In genomic region chr1:46183926-46184557, GRCh38 we compare ENCODE assay signal across 9 cellular contexts. TPM values are rescaled to one million over a fixed set of nuclear protein-coding genes. Genes with fewer than 3 reads are reported as not detected.
DNase-seq lines count a peak whose midpoint lies in the region; ATAC-seq and TF ChIP-seq lines count a peak whose summit lies in the region.
"Had no signal": no experiment of that assay in that cellular context is flagged by ENCODE, and none has a peak within 500 bp of the region (broad histone marks: within the 10 kb centered on the region; RNA-seq: fewer than 3 reads in every experiment).

No MANE protein-coding gene starts in this region.

- H3K4me1 ChIP-seq in ascending aorta (peaks cover 5 to 13% of the 10 kb centered on the region in 2 donors), mucosa of stomach (ENCODE audit: control insufficient read depth, insufficient read depth, low read length) (peaks cover 57% of the 10 kb centered on the region)

- no peak for ATAC-seq in stimulated activated naive CD8-positive, alpha-beta T cell treated with anti-CD3 and anti-CD28 coated beads, Interleukin-15, Interleukin-2, amounts not matched to agents 100 U/mL and 50 U/mL, for 24 hours
- no peak for ATAC-seq in left lobe of liver
- ATAC-seq in GM18517 (IDR thresholded peaks at IDR 0.05; ENCODE audit: unreplicated experiment): no peak
- no peak for ATAC-seq in activated CD4-positive, CD25-positive, alpha-beta regulatory T cell treated with anti-CD3 and anti-CD28 coated beads, Interleukin-2, amount 50 U/mL, for 24 hours

- H3K36me3 Mint-ChIP-seq in stimulated activated naive CD8-positive, alpha-beta T cell treated with anti-CD3 and anti-CD28 coated beads, Interleukin-15, Interleukin-2, amounts not matched to agents 100 ng/mL and 50 ng/mL, for 24 hours (ENCODE audit: low read depth): no peaks in the 10 kb centered on the region

- no peaks in the 10 kb centered on the region for H3K9me3 ChIP-seq in ascending aorta
- H3K9me3 ChIP-seq in mucosa of stomach (ENCODE audit: control insufficient read depth, low read length): no peaks in the 10 kb centered on the region

- H3K27ac Mint-ChIP-seq in stimulated activated naive CD8-positive, alpha-beta T cell treated with anti-CD3 and anti-CD28 coated beads, Interleukin-15, Interleukin-2, amounts not matched to agents 100 ng/mL and 50 ng/mL, for 24 hours: peak overlapping the region; percentile 89

- H3K9me3 Mint-ChIP-seq in stimulated activated naive CD8-positive, alpha-beta T cell treated with anti-CD3 and anti-CD28 coated beads, Interleukin-15, Interleukin-2, amounts not matched to agents 100 ng/mL and 50 ng/mL, for 24 hours: no peaks in the 10 kb centered on the region
- H3K9me3 Mint-ChIP-seq: naive thymus-derived CD8-positive, alpha-beta T cell had no signal

- peak overlapping the region; percentile 93 for H3K27ac ChIP-seq in ascending aorta

- H3K9ac ChIP-seq in mucosa of stomach (ENCODE audit: low read length): peak overlapping the region; percentile 93

- H3K27me3 Mint-ChIP-seq in stimulated activated naive CD8-positive, alpha-beta T cell treated with anti-CD3 and anti-CD28 coated beads, Interleukin-15, Interleukin-2, amounts not matched to agents 100 ng/mL and 50 ng/mL, for 24 hours: no peaks in the 10 kb centered on the region
- H3K27me3 Mint-ChIP-seq: naive thymus-derived CD8-positive, alpha-beta T cell had no signal

- no peaks in the 10 kb centered on the region for H3K27me3 ChIP-seq in ascending aorta
- H3K27me3 ChIP-seq in mucosa of stomach (ENCODE audit: control insufficient read depth, insufficient read depth, low read length): no peaks in the 10 kb centered on the region

- H3K4me3 Mint-ChIP-seq in stimulated activated naive CD8-positive, alpha-beta T cell treated with anti-CD3 and anti-CD28 coated beads, Interleukin-15, Interleukin-2, amounts not matched to agents 100 ng/mL and 50 ng/mL, for 24 hours: no peak overlapping the region
- H3K4me3 Mint-ChIP-seq: naive thymus-derived CD8-positive, alpha-beta T cell had no signal

- intact Hi-C loops in ascending aorta (cut with DNase I): loop anchor here (1.0 to 5.0 kb wide), 6 partner anchors 14 to 381 kb away; partner anchors contain the start of genes LURAP1, MAST2, PIK3R3 and POMGNT1

- TF ChIP-seq CTCF in ascending aorta (IDR thresholded peaks at IDR 0.05): no peak

- peaks cover 26% of the 10 kb centered on the region for H3K4me1 Mint-ChIP-seq in stimulated activated naive CD8-positive, alpha-beta T cell treated with anti-CD3 and anti-CD28 coated beads, Interleukin-15, Interleukin-2, amounts not matched to agents 100 ng/mL and 50 ng/mL, for 24 hours (ENCODE audit: low read depth)

- H3K36me3 ChIP-seq in ascending aorta (peaks cover 0 to 8% of the 10 kb centered on the region in 2 donors), mucosa of stomach (ENCODE audit: control insufficient read depth, insufficient read depth, low read length) (peaks cover 28% of the 10 kb centered on the region)

- no peak for DNase-seq in stimulated activated naive CD8-positive, alpha-beta T cell treated with anti-CD3 and anti-CD28 coated beads, Interleukin-15, Interleukin-2, amounts not matched to agents 100 U/mL and 50 U/mL, for 24 hours
- no peak for DNase-seq in ascending aorta (ENCODE audit: low spot score in 2 of 2)
- no peak for DNase-seq in left lobe of liver (ENCODE audit: low spot score)
- no peak for DNase-seq in KG1 (lab: John Stamatoyannopoulos, UW)

- H3K4me3 ChIP-seq in ascending aorta: no peak overlapping the region
- peak overlapping the region; percentile 38 for H3K4me3 ChIP-seq in mucosa of stomach (ENCODE audit: low read length)

RNA-seq across cellular contexts. Expression of gene P3R3URF, which starts 7.8 kb away (rescaled TPM):
- total RNA-seq in ascending aorta: not detected
- not detected for total RNA-seq in left lobe of liver
- total RNA-seq: naive thymus-derived CD8-positive, alpha-beta T cell had no signal

RNA-seq across cellular contexts. Expression of gene TSPAN1, which starts 9.2 kb away (rescaled TPM):
- total RNA-seq in ascending aorta (8.9 TPM), left lobe of liver (7.7 TPM)
- total RNA-seq: naive thymus-derived CD8-positive, alpha-beta T cell had no signal

RNA-seq across cellular contexts. Expression of gene POMGNT1, which starts 14.2 kb away (rescaled TPM):
- total RNA-seq in ascending aorta: 122 TPM
- total RNA-seq in left lobe of liver: 39.8 TPM

RNA-seq across cellular contexts. Expression of gene LURAP1, which starts 19.1 kb away (rescaled TPM):
- total RNA-seq in ascending aorta: 7.2 TPM
- 0.40 TPM for total RNA-seq in left lobe of liver

RNA-seq across cellular contexts. Expression of gene PIK3R3, which starts 51.6 kb away (rescaled TPM):
- 33.1 TPM for total RNA-seq in ascending aorta
- total RNA-seq in left lobe of liver: 3.1 TPM
